Comparison of ENCODE assay signal across 16 cellular contexts in the genomic region with DNA sequence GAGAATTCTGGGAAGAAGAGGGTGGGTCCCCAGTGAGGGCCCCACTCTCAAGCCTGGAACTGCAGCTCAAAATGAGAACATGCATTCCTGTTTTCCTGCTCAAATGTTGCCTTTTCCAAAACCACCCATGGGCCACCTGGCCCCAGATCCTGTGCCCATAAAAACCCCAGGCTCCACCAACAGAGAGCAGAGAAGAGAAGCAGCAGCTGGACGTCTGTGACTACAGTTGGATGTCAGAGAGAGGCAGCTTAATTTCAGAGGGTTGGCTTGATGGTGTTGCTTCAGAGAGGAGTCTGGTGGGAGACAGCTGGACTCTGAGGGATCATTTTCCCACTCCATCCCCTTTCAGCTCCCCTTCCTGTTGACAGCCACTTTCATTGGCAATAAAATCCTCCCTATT.
DNase-seq lines count a peak whose midpoint lies in the region; ATAC-seq lines count a peak whose summit lies in the region.
"Had no signal": no experiment of that assay in that cellular context is flagged by ENCODE, and none has a peak within 500 bp of the region (broad histone marks: within the 10 kb centered on the region; RNA-seq: fewer than 3 reads in every experiment).

No MANE protein-coding gene starts in this region.

- peak; percentile 23 for DNase-seq in Ammon's horn (ENCODE audit: low spot score)
- DNase-seq in DMS153 (lab: John Stamatoyannopoulos, UW) = peak; percentile 52
- DNase-seq in NCI-H2171 (lab: John Stamatoyannopoulos, UW) = peak; percentile 42
- DNase-seq in cerebellar cortex (ENCODE audit: low spot score) = peak; percentile 35
- no peak for DNase-seq in activated T-cell treated with anti-CD3 and anti-CD28 coated beads, Interleukin-2, amount 50 U/mL, for 4 hours
- DNase-seq: COR-L47, GM23248, NCI-H146, NCI-H226, NCI-H774, Peyer's patch had no signal

- no peaks in the 10 kb centered on the region for H3K4me1 Mint-ChIP-seq in activated T-cell treated with anti-CD3 and anti-CD28 coated beads, Interleukin-2, amount 50 U/mL, for 4 hours (ENCODE audit: low read depth)

- H3K4me3 Mint-ChIP-seq in activated T-cell treated with anti-CD3 and anti-CD28 coated beads, Interleukin-2, amount 50 U/mL, for 4 hours = no peak overlapping the region
- H3K4me3 Mint-ChIP-seq: CD14-positive monocyte had no signal

- H3K9me3 Mint-ChIP-seq in activated T-cell treated with anti-CD3 and anti-CD28 coated beads, Interleukin-2, amount 50 U/mL, for 4 hours = peaks cover 13% of the 10 kb centered on the region

- ATAC-seq in GM19328 (IDR thresholded peaks at IDR 0.05; ENCODE audit: unreplicated experiment) (no peak), GM18870 (IDR thresholded peaks at IDR 0.05; ENCODE audit: unreplicated experiment) (no peak)
- no peak for ATAC-seq in activated T-cell treated with anti-CD3 and anti-CD28 coated beads, Interleukin-2, amount 50 U/mL, for 4 hours
- ATAC-seq: Right ventricle myocardium inferior, SK-N-SH treated with all-trans-retinoic acid at 6 μM for 48 hours had no signal

- H3K36me3 Mint-ChIP-seq in activated T-cell treated with anti-CD3 and anti-CD28 coated beads, Interleukin-2, amount 50 U/mL, for 4 hours (ENCODE audit: insufficient read depth) = no peaks in the 10 kb centered on the region
- H3K36me3 Mint-ChIP-seq: CD14-positive monocyte had no signal

- H3K27me3 Mint-ChIP-seq in activated T-cell treated with anti-CD3 and anti-CD28 coated beads, Interleukin-2, amount 50 U/mL, for 4 hours (ENCODE audit: low read depth) = no peaks in the 10 kb centered on the region
